In genomic region chr4:109908741-109909140, GRCh38 we compare ENCODE assay signal across 33 cellular contexts. TPM values are rescaled to one million over a fixed set of nuclear protein-coding genes. Genes with fewer than 3 reads are reported as not detected.
"Had no signal": no experiment of that assay in that cellular context is flagged by ENCODE, and none has a peak within 500 bp of the region (broad histone marks: within the 10 kb centered on the region; RNA-seq: fewer than 3 reads in every experiment).

No MANE protein-coding gene starts in this region.

- ATAC-seq: activated CD4-positive, alpha-beta T cell treated with anti-CD3 and anti-CD28 coated beads for 36 hours; activated CD4-positive, CD25-positive, alpha-beta regulatory T cell treated with anti-CD3 and anti-CD28 coated beads, Interleukin-2, amount 50 U/mL, for 24 hours; activated CD8-positive, alpha-beta T cell treated with anti-CD3 and anti-CD28 coated beads for 36 hours; activated naive CD8-positive, alpha-beta T cell treated with anti-CD3 and anti-CD28 coated beads, Interleukin-2, amount 50 U/mL, for 24 hours; WTC11 had no signal

- H3K36me3 ChIP-seq: ascending aorta, cardiac muscle cell, WERI-Rb-1 had no signal

- H3K4me1 ChIP-seq: ascending aorta had no signal

- H3K27me3 ChIP-seq: ascending aorta, cardiac muscle cell had no signal

- H3K4me3 ChIP-seq: ascending aorta, cardiac muscle cell had no signal

- H3K27ac ChIP-seq: ascending aorta, cardiac muscle cell, WERI-Rb-1 had no signal

- DNase-seq: activated CD4-positive, alpha-beta T cell treated with anti-CD3 and anti-CD28 coated beads for 1 hour; activated CD4-positive, alpha-beta T cell treated with anti-CD3 and anti-CD28 coated beads for 36 hours; activated CD4-positive, alpha-beta T cell treated with anti-CD3 and anti-CD28 coated beads for 48 hours; activated CD4-positive, alpha-beta T cell treated with anti-CD3 and anti-CD28 coated beads, Interleukin-2, amount 10 ng/mL, durations not matched to agents 7 days and 5 days; activated CD4-positive, alpha-beta T cell treated with anti-CD3 and anti-CD28 coated beads, Interleukin-2, amount 50 U/mL, for 48 hours; activated CD4-positive, CD25-positive, alpha-beta regulatory T cell; activated CD8-positive, alpha-beta memory T cell treated with anti-CD3 and anti-CD28 coated beads, Interleukin-2, amount 50 U/mL, for 4 hours; activated CD8-positive, alpha-beta T cell treated with anti-CD3 and anti-CD28 coated beads for 36 hours; activated effector memory CD4-positive, alpha-beta T cell treated with Interleukin-2 at 50 U/mL for 16 hours; activated gamma-delta T cell; activated naive CD4-positive, alpha-beta T cell treated with anti-CD3 and anti-CD28 coated beads, Interleukin-2, amount 10 ng/mL, durations not matched to agents 7 days and 5 days; activated naive CD4-positive, alpha-beta T cell treated with Interleukin-2 at 50 U/mL for 16 hours; activated naive CD8-positive, alpha-beta T cell treated with anti-CD3 and anti-CD28 coated beads, Interleukin-2, amount 10 ng/mL, durations not matched to agents 7 days and 5 days; activated naive CD8-positive, alpha-beta T cell treated with anti-CD3 and anti-CD28 coated beads, Interleukin-2, amount 50 U/mL, for 24 hours; activated T-cell treated with anti-CD3 and anti-CD28 coated beads, Interleukin-2, amount 50 U/mL, for 24 hours; activated T-cell treated with anti-CD3 and anti-CD28 coated beads, Interleukin-2, amount 50 U/mL, for 48 hours; amygdala; anterior cingulate cortex; caudate nucleus; cerebellar nuclear complex; SW 1271; T-helper 1 cell; T-helper 2 cell; T-helper 9 cell; WERI-Rb-1 had no signal

- H3K9me3 ChIP-seq: ascending aorta had no signal

- FAIRE-seq: bronchial epithelial cell, TTC549 had no signal

RNA-seq across cellular contexts. Expression of gene EGF, which starts 3.9 kb away (rescaled TPM):
- total RNA-seq: activated CD4-positive, alpha-beta T cell treated with anti-CD3 and anti-CD28 coated beads, Interleukin-2, amount 10 ng/mL, durations not matched to agents 7 days and 5 days; activated CD8-positive, alpha-beta memory T cell treated with anti-CD3 and anti-CD28 coated beads for 36 hours; activated CD8-positive, alpha-beta T cell treated with anti-CD3 and anti-CD28 coated beads for 36 hours; activated naive CD8-positive, alpha-beta T cell treated with anti-CD3 and anti-CD28 coated beads, Interleukin-2, amount 10 ng/mL, durations not matched to agents 7 days and 5 days; activated T-helper 2 cell treated with anti-CD3 and anti-CD28 coated beads, Interferon-gamma antibody, Interleukin-2, Interleukin-4, amounts not matched to agents 10 μg/mL and 5 μg/mL and 100 μg/mL, durations not matched to agents 14 hours and 24 hours and 36 hours; ascending aorta had no signal
